18 cellular contexts compared by ENCODE assay signal in genomic region chr6:37558646-37559045, GRCh38. TPM values are rescaled to one million over a fixed set of nuclear protein-coding genes. Genes with fewer than 3 reads are reported as not detected.
DNase-seq lines count a peak whose midpoint lies in the region; ATAC-seq and TF ChIP-seq lines count a peak whose summit lies in the region.
"Had no signal": no experiment of that assay in that cellular context is flagged by ENCODE, and none has a peak within 500 bp of the region (broad histone marks: within the 10 kb centered on the region; RNA-seq: fewer than 3 reads in every experiment).

No MANE protein-coding gene starts in this region.

- H3K9ac ChIP-seq in endodermal cell (ENCODE audit: extremely low read depth, low read length, poor library complexity, severe bottlenecking) = no peak overlapping the region

- H3K27me3 Mint-ChIP-seq in CD4-positive, CD25-positive, alpha-beta regulatory T cell = no peaks in the 10 kb centered on the region
- H3K27me3 Mint-ChIP-seq in T-helper 17 cell (peaks cover 5% of the 10 kb centered on the region), endodermal cell (ENCODE audit: insufficient read depth) (peaks cover 36% of the 10 kb centered on the region)

- no peak overlapping the region for H3K4me3 Mint-ChIP-seq in CD4-positive, CD25-positive, alpha-beta regulatory T cell
- no peak overlapping the region for H3K4me3 Mint-ChIP-seq in T-helper 17 cell
- no peak overlapping the region for H3K4me3 Mint-ChIP-seq in endodermal cell

- no peaks in the 10 kb centered on the region for H4K20me1 ChIP-seq in osteoblast (ENCODE audit: insufficient read depth, low read length)

- no peak overlapping the region for H2AFZ ChIP-seq in osteoblast (ENCODE audit: low read length)

- H3K4me2 ChIP-seq in osteoblast (ENCODE audit: insufficient read depth, low read length) = no peak overlapping the region

- H3K9me3 ChIP-seq in CD4-positive, CD25-positive, alpha-beta regulatory T cell (ENCODE audit: control insufficient read depth in 2 of 2, low read length in 2 of 2) = no peaks in the 10 kb centered on the region
- no peaks in the 10 kb centered on the region for H3K9me3 ChIP-seq in T-helper 17 cell (ENCODE audit: control insufficient read depth, low read length, poor library complexity, severe bottlenecking)
- no peaks in the 10 kb centered on the region for H3K9me3 ChIP-seq in endodermal cell (ENCODE audit: control insufficient read depth, low read length)
- no peaks in the 10 kb centered on the region for H3K9me3 ChIP-seq in osteoblast (ENCODE audit: low read depth, low read length)

- no peaks in the 10 kb centered on the region for H3K79me2 ChIP-seq in osteoblast (ENCODE audit: insufficient read depth, low read length)

- H3K27me3 ChIP-seq in CD4-positive, CD25-positive, alpha-beta regulatory T cell (ENCODE audit: control insufficient read depth, insufficient read depth, low read length) = no peaks in the 10 kb centered on the region
- H3K27me3 ChIP-seq in endodermal cell (ENCODE audit: control insufficient read depth, insufficient read depth, low read length, poor library complexity, severe bottlenecking) = no peaks in the 10 kb centered on the region
- peaks cover 25% of the 10 kb centered on the region for H3K27me3 ChIP-seq in osteoblast (ENCODE audit: insufficient read depth, low read length)

- H3K36me3 ChIP-seq in CD4-positive, CD25-positive, alpha-beta regulatory T cell (ENCODE audit: control insufficient read depth, insufficient read depth, low read length) = no peaks in the 10 kb centered on the region
- H3K36me3 ChIP-seq in endodermal cell (ENCODE audit: control insufficient read depth, insufficient read depth, low read length) (no peaks in the 10 kb centered on the region), osteoblast (ENCODE audit: insufficient read depth, low read length) (no peaks in the 10 kb centered on the region)

- TF ChIP-seq CTCF in endodermal cell (conservative IDR thresholded peaks at IDR 0.05) (no peak), osteoblast (IDR thresholded peaks at IDR 0.05; ENCODE audit: extremely low read depth, low read depth, low read length) (no peak)

- peaks cover 0 to 35% (median 14%) of the 10 kb centered on the region in 4 donors for H3K4me1 Mint-ChIP-seq in CD4-positive, CD25-positive, alpha-beta regulatory T cell
- H3K4me1 Mint-ChIP-seq in T-helper 17 cell (peaks cover 39% of the 10 kb centered on the region), endodermal cell (peaks cover 20% of the 10 kb centered on the region)

- peaks cover 3% of the 10 kb centered on the region for H3K36me3 Mint-ChIP-seq in CD4-positive, CD25-positive, alpha-beta regulatory T cell
- H3K36me3 Mint-ChIP-seq in T-helper 17 cell (ENCODE audit: low read depth) = peaks cover 3% of the 10 kb centered on the region
- H3K36me3 Mint-ChIP-seq in endodermal cell (ENCODE audit: low read depth) = no peaks in the 10 kb centered on the region

- peak overlapping the region in 2 of 3 donors; percentile 48 to 75 for H3K27ac Mint-ChIP-seq in CD4-positive, CD25-positive, alpha-beta regulatory T cell
- H3K27ac Mint-ChIP-seq in T-helper 17 cell (peak overlapping the region; percentile 87), endodermal cell (no peak overlapping the region)

- H3K4me3 ChIP-seq in CD4-positive, CD25-positive, alpha-beta regulatory T cell (ENCODE audit: low read depth, low read length) = no peak overlapping the region
- H3K4me3 ChIP-seq in endodermal cell (ENCODE audit: low read length) = no peak overlapping the region
- no peak overlapping the region for H3K4me3 ChIP-seq in osteoblast (ENCODE audit: insufficient read depth, low read length)
- H3K4me3 ChIP-seq: SK-N-MC had no signal

- WGBS in endodermal cell (ENCODE audit: insufficient coverage in 1 of 2, insufficient read length in 1 of 2), 2 experiments = 92 to 100% methylated on average over 6 to 14 of the region's 14 CpGs

- ATAC-seq in CD4-positive, CD25-positive, alpha-beta regulatory T cell (ENCODE audit: low read depth in 2 of 2) = no peak
- ATAC-seq in T-helper 17 cell = no peak

- no peaks in the 10 kb centered on the region for H3K4me1 ChIP-seq in CD4-positive, CD25-positive, alpha-beta regulatory T cell (ENCODE audit: control insufficient read depth, insufficient read depth, low read length, poor library complexity, severe bottlenecking)
- H3K4me1 ChIP-seq in endodermal cell (ENCODE audit: control insufficient read depth, insufficient read depth, low read length) (no peaks in the 10 kb centered on the region), osteoblast (ENCODE audit: insufficient read depth, low read length) (peaks cover 13% of the 10 kb centered on the region)

- no peak for DNase-seq in CD4-positive, CD25-positive, alpha-beta regulatory T cell
- no peak for DNase-seq in T-helper 17 cell
- DNase-seq in endodermal cell = no peak
- peak; percentile 73 for DNase-seq in osteoblast (ENCODE audit: insufficient read length, low spot score, missing footprints)
- DNase-seq in DMS53 (lab: John Stamatoyannopoulos, UW) = no peak
- DNase-seq in stimulated activated CD4-positive, alpha-beta T cell treated with anti-CD3 and anti-CD28 coated beads, Interleukin-4, amount 100 ng/mL, for 24 hours = no peak
- DNase-seq in NCI-H510A (lab: John Stamatoyannopoulos, UW) = no peak
- DNase-seq in NCI-H2196 treated with DMSO at 0.1 percent for 48 hours (lab: John Stamatoyannopoulos, UW; ENCODE audit: unreplicated experiment) = no peak
- DNase-seq: DMS79 treated with DMSO at 0.1 percent for 48 hours, HCEC 1CT, MM.1S, NCI-H1092, NCI-H1436 treated with DMSO at 0.1 percent for 48 hours, NCI-H2029 treated with DMSO at 0.1 percent for 48 hours, NCI-H2171, NCI-H446, SHP77 had no signal

- no peaks in the 10 kb centered on the region for H3K9me3 Mint-ChIP-seq in CD4-positive, CD25-positive, alpha-beta regulatory T cell
- no peaks in the 10 kb centered on the region for H3K9me3 Mint-ChIP-seq in endodermal cell

- H3K27ac ChIP-seq in CD4-positive, CD25-positive, alpha-beta regulatory T cell (ENCODE audit: insufficient read depth, low read length, poor library complexity, severe bottlenecking) = no peak overlapping the region
- H3K27ac ChIP-seq in endodermal cell (ENCODE audit: low read depth, low read length) (peak overlapping the region; percentile 88), osteoblast (ENCODE audit: low read depth, low read length) (no peak overlapping the region)
- H3K27ac ChIP-seq: SK-N-MC had no signal

RNA-seq across cellular contexts. Expression of gene CCDC167, which starts 59.0 kb away (rescaled TPM):
- 43.6 TPM for total RNA-seq in CD4-positive, CD25-positive, alpha-beta regulatory T cell
- 100 to 1,000 TPM; 172 to 274 (median 229) TPM for polyA plus RNA-seq in CD4-positive, CD25-positive, alpha-beta regulatory T cell
- total RNA-seq in T-helper 17 cell (10 to 100 TPM; 29.6 to 43.7 TPM), endodermal cell (10 to 100 TPM; 60.4 to 66.1 TPM), osteoblast (8.8 and 14.8 TPM in 2 replicates)
- 65.2 TPM for polyA plus RNA-seq in endodermal cell (2013, experiment 1 of 2)
- 71.0 TPM for polyA plus RNA-seq in endodermal cell (2013, experiment 2 of 2)
